Comparison of ENCODE assay signal across 8 cellular contexts in genomic region chr12:81257952-81258551, GRCh38.
A peak's percentile ranks its signal among the peaks of the same experiment; 100 is the strongest.
DNase-seq lines count a peak whose midpoint lies in the region; ATAC-seq, FAIRE-seq and TF ChIP-seq lines count a peak whose summit lies in the region.

No MANE protein-coding gene starts in this region.

- ATAC-seq in GM18498 (IDR thresholded peaks at IDR 0.05; ENCODE audit: unreplicated experiment) (no peak), GM21529 (IDR thresholded peaks at IDR 0.05; ENCODE audit: unreplicated experiment) (no peak)

- H3K27me3 ChIP-seq in vagina = no peaks in the 10 kb centered on the region

- H3K4me3 ChIP-seq in vagina = no peak overlapping the region

- H3K27ac ChIP-seq in vagina = no peak overlapping the region

- no peaks in the 10 kb centered on the region for H3K4me1 ChIP-seq in vagina

- in situ Hi-C loops in SK-MEL-5 (cut with HindIII; ENCODE audit: low pct_unique_long_range_greater_than_20kb, low sequenced_read_pairs) = no loop called here

- TF ChIP-seq POLR2A in vagina (IDR thresholded peaks at IDR 0.05) = no peak

- no peaks in the 10 kb centered on the region for H3K9me3 ChIP-seq in vagina

- peak; percentile 88 for FAIRE-seq in G401.6 (lab: Jason Lieb, UNC)

- peak; percentile 25 to 49 (median 45) for TF ChIP-seq CTCF in vagina (IDR thresholded peaks at IDR 0.05)

- H3K36me3 ChIP-seq in vagina = no peaks in the 10 kb centered on the region

- intact Hi-C loops in vagina (cut with DNase I) = no loop called here

- peak; percentile 10 for DNase-seq in NCI-H1048 (lab: John Stamatoyannopoulos, UW)
- peak; percentile 79 for DNase-seq in SK-MEL-5 (ENCODE audit: low read depth, low spot score)
- DNase-seq in glomerular visceral epithelial cell (ENCODE audit: extremely low spot score) = peak; percentile 29
- DNase-seq in vagina (ENCODE audit: extremely low spot score in 2 of 2) = no peak
- no peak for DNase-seq in activated CD4-positive, CD25-positive, alpha-beta regulatory T cell treated with anti-CD3 and anti-CD28 coated beads, Interleukin-2, amount 50 U/mL, for 72 hours

Comparison
In these comparisons a context has a peak if more than half of its experiments do, and no peak if none do; other contexts are left out.
1. DNase-seq: peak in NCI-H1048 (single experiment), SK-MEL-5 (single experiment) and glomerular visceral epithelial cell (single experiment); none in vagina (0 of 2) and activated CD4-positive, CD25-positive, alpha-beta regulatory T cell treated with anti-CD3 and anti-CD28 coated beads, Interleukin-2, amount 50 U/mL, for 72 hours (single experiment).